15 cellular contexts compared by ENCODE assay signal in the genomic region with DNA sequence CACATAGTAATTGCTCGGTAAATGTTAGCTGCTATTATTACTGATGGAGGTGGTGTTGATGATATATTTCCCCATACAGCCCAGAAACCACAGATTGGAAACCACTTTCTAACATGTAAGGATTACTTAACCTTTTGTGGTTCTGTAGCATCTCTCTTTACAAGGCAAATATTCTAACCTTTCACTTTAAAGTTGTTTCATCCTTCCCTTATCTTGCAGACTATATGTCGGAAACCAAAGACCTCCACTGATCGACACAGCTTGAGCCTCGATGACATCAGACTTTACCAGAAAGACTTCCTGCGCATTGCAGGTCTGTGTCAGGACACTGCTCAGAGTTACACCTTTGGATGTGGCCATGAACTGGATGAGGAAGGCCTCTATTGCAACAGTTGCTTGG.
DNase-seq lines count a peak whose midpoint lies in the region; TF ChIP-seq lines count a peak whose summit lies in the region.
"Had no signal": no experiment of that assay in that cellular context is flagged by ENCODE, and none has a peak within 500 bp of the region (broad histone marks: within the 10 kb centered on the region; RNA-seq: fewer than 3 reads in every experiment).

No MANE protein-coding gene starts in this region.

- peak overlapping the region; percentile 88 for H3K27ac ChIP-seq in smooth muscle cell (ENCODE audit: low read depth)
- H3K27ac ChIP-seq: A549, C4-2B had no signal

- H3K36me3 ChIP-seq in smooth muscle cell (ENCODE audit: low read depth): peaks cover 65% of the 10 kb centered on the region
- H3K36me3 ChIP-seq: HAP-1 had no signal

- H3K27me3 ChIP-seq in smooth muscle cell (ENCODE audit: low read depth): no peaks in the 10 kb centered on the region
- H3K27me3 ChIP-seq: BE2C had no signal

- peaks cover 74% of the 10 kb centered on the region for H3K36me3 Mint-ChIP-seq in HFFc6 (ENCODE audit: low read depth)
- no peaks in the 10 kb centered on the region for H3K36me3 Mint-ChIP-seq in activated T-cell treated with anti-CD3 and anti-CD28 coated beads, Interleukin-2, amount 50 U/mL, for 24 hours (ENCODE audit: low read depth)
- H3K36me3 Mint-ChIP-seq: CD8-positive, alpha-beta T cell had no signal

- peaks cover 56% of the 10 kb centered on the region for H3K27me3 Mint-ChIP-seq in HFFc6 (ENCODE audit: insufficient read depth)
- H3K27me3 Mint-ChIP-seq in activated T-cell treated with anti-CD3 and anti-CD28 coated beads, Interleukin-2, amount 50 U/mL, for 24 hours: peaks cover 8% of the 10 kb centered on the region

- H3K9me3 ChIP-seq in smooth muscle cell (replicated peaks; ENCODE audit: low read depth): no peaks in the 10 kb centered on the region
- H3K9me3 ChIP-seq: A549, BE2C, HAP-1 had no signal

- no peak overlapping the region for H3K9ac ChIP-seq in smooth muscle cell (ENCODE audit: low read depth)

- DNase-seq in EH (ENCODE audit: low read depth): peak; percentile 9
- no peak for DNase-seq in HFFc6
- DNase-seq in amniotic epithelial cell (ENCODE audit: low read depth): peak; percentile 67
- DNase-seq in smooth muscle cell (lab: John Stamatoyannopoulos, UW; ENCODE audit: unreplicated experiment): no peak
- DNase-seq in COLO829 (ENCODE audit: low spot score): no peak
- DNase-seq in SHP77 (lab: John Stamatoyannopoulos, UW): no peak
- no peak for DNase-seq in activated T-cell treated with anti-CD3 and anti-CD28 coated beads, Interleukin-2, amount 50 U/mL, for 24 hours
- DNase-seq: BE2C; CD8-positive, alpha-beta T cell; DMS53 had no signal

- peaks cover 78% of the 10 kb centered on the region for H3F3A ChIP-seq in smooth muscle cell (ENCODE audit: low read depth)

- peaks cover 84% of the 10 kb centered on the region for H4K20me1 ChIP-seq in smooth muscle cell (ENCODE audit: low read depth)

- H3K4me2 ChIP-seq in smooth muscle cell: no peak overlapping the region
- H3K4me2 ChIP-seq: A549 had no signal

- H3K4me1 ChIP-seq in smooth muscle cell (ENCODE audit: low read depth): no peaks in the 10 kb centered on the region
- H3K4me1 ChIP-seq: A549, BE2C had no signal

- H3K27ac Mint-ChIP-seq in HFFc6: peak overlapping the region; percentile 83
- no peak overlapping the region for H3K27ac Mint-ChIP-seq in activated T-cell treated with anti-CD3 and anti-CD28 coated beads, Interleukin-2, amount 50 U/mL, for 24 hours
- H3K27ac Mint-ChIP-seq: CD8-positive, alpha-beta T cell had no signal

- H3K4me1 Mint-ChIP-seq in HFFc6 (ENCODE audit: low read depth): peaks cover 86% of the 10 kb centered on the region
- H3K4me1 Mint-ChIP-seq in activated T-cell treated with anti-CD3 and anti-CD28 coated beads, Interleukin-2, amount 50 U/mL, for 24 hours (ENCODE audit: low read depth): no peaks in the 10 kb centered on the region

- H2AFZ ChIP-seq in smooth muscle cell (ENCODE audit: low read depth): no peak overlapping the region

- peaks cover under 1% of the 10 kb centered on the region for H3K79me2 ChIP-seq in smooth muscle cell (ENCODE audit: low read depth)

- WGBS in smooth muscle cell (ENCODE audit: low lambda C conversion rate): 74% methylated on average over 5 of the region's 5 CpGs

- H3K4me3 ChIP-seq in smooth muscle cell: no peak overlapping the region
- H3K4me3 ChIP-seq: A549, GM12878, HAP-1, K562 had no signal

- peak overlapping the region; percentile 44; the same call in 1 of the 2 replicates for H3K4me3 Mint-ChIP-seq in HFFc6
- H3K4me3 Mint-ChIP-seq in activated T-cell treated with anti-CD3 and anti-CD28 coated beads, Interleukin-2, amount 50 U/mL, for 24 hours: no peak overlapping the region
- H3K4me3 Mint-ChIP-seq: CD8-positive, alpha-beta T cell had no signal

- TF ChIP-seq CTCF in HFFc6 (IDR thresholded peaks at IDR 0.05) (no peak), smooth muscle cell (IDR thresholded peaks at IDR 0.05; ENCODE audit: borderline replicate concordance, insufficient read depth, poor library complexity, severe bottlenecking) (no peak)

- H3K9me3 Mint-ChIP-seq in HFFc6: peaks cover 25% of the 10 kb centered on the region
- H3K9me3 Mint-ChIP-seq in activated T-cell treated with anti-CD3 and anti-CD28 coated beads, Interleukin-2, amount 50 U/mL, for 24 hours: no peaks in the 10 kb centered on the region
- H3K9me3 Mint-ChIP-seq: CD8-positive, alpha-beta T cell had no signal

Comparison
In these comparisons a context has a peak if more than half of its experiments do, and no peak if none do; other contexts are left out.
1. DNase-seq: peak in EH (single experiment) and amniotic epithelial cell (single experiment); none in HFFc6 (single experiment), smooth muscle cell (single experiment), COLO829 (single experiment), SHP77 (0 of 2) and activated T-cell treated with anti-CD3 and anti-CD28 coated beads, Interleukin-2, amount 50 U/mL, for 24 hours (single experiment).